ENCODE assay signal across 1 cellular context in the genomic region with DNA sequence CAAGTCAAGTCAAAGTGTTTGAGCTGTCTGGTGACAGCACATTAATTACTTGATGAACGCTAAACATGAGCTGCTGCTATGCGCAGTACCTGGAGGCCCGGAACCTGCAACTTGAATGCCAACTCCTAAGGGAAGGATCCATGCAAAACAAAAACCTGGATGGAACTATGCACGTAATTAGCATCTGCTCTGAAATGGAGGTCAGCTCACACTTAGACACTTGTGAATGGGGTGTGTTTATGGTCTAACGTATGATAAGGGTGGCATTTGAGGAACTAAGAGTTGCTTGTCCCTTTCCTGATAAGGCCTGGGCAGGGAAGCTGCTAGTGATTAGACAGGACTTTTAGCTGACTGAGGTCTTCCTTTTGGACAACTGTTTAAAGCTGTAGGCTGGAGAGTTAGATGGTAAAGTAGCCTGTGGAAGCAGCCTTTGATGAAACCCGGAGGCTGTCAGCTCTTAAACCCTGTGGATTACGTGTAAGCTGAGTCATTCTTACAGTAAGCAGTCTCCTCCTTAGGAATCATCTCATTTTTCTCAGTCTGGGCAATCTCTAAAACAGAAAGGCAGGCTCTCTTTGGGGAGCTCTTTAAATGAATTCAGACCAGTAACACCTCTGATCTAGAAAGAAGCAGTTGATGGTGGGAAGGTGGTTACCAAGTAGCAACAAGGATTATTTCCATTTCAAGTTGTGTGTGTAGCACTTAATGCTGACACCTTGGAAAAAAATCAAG.
TF ChIP-seq lines count a peak whose summit lies in the region.

No MANE protein-coding gene starts in this region.

TF ChIP-seq in K562, 482 proteins besides CTCF, POLR2A, EP300 and RAD21 (continued from another document and continues in another):
- TF ChIP-seq, protein P1, sequence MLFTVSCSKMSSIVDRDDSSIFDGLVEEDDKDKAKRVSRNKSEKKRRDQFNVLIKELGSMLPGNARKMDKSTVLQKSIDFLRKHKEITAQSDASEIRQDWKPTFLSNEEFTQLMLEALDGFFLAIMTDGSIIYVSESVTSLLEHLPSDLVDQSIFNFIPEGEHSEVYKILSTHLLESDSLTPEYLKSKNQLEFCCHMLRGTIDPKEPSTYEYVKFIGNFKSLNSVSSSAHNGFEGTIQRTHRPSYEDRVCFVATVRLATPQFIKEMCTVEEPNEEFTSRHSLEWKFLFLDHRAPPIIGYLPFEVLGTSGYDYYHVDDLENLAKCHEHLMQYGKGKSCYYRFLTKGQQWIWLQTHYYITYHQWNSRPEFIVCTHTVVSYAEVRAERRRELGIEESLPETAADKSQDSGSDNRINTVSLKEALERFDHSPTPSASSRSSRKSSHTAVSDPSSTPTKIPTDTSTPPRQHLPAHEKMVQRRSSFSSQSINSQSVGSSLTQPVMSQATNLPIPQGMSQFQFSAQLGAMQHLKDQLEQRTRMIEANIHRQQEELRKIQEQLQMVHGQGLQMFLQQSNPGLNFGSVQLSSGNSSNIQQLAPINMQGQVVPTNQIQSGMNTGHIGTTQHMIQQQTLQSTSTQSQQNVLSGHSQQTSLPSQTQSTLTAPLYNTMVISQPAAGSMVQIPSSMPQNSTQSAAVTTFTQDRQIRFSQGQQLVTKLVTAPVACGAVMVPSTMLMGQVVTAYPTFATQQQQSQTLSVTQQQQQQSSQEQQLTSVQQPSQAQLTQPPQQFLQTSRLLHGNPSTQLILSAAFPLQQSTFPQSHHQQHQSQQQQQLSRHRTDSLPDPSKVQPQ (CRISPR knock-in tag; IDR thresholded peaks at IDR 0.05; ENCODE audit: borderline replicate concordance) = no peak
- TF ChIP-seq SAFB2 (IDR thresholded peaks at IDR 0.05; ENCODE audit: borderline replicate concordance, low read depth, low read length, severe bottlenecking) (no peak), TRIM28 (IDR thresholded peaks at IDR 0.05) (no peak; the same call in 1 of the 2 replicates), IRF9 (tag; IDR thresholded peaks at IDR 0.05) (no peak), NCOR1 (IDR thresholded peaks at IDR 0.05) (peak; percentile 99), ATF6 (CRISPR knock-in tag; IDR thresholded peaks at IDR 0.05) (no peak), TBL1XR1 (IDR thresholded peaks at IDR 0.05; ENCODE audit: low read length in 2 of 2) (peak; percentile 85 to 99; a peak in 3 of 4 replicates), ZZZ3 (IDR thresholded peaks at IDR 0.05) (no peak), NFATC3 (IDR thresholded peaks at IDR 0.05) (peak; percentile 35; the same call in 1 of the 2 replicates), SOX6 (IDR thresholded peaks at IDR 0.05) (peak; percentile 97), ZNF140 (CRISPR knock-in tag; IDR thresholded peaks at IDR 0.05) (no peak), SRSF9 (IDR thresholded peaks at IDR 0.05; ENCODE audit: borderline replicate concordance, low read depth, low read length) (no peak), RB1 (IDR thresholded peaks at IDR 0.05; ENCODE audit: low read depth) (no peak; the same call in 1 of the 2 replicates), ZNF311 (CRISPR knock-in tag; IDR thresholded peaks at IDR 0.05) (peak; percentile 78; the same call in 1 of the 2 replicates), KHSRP (IDR thresholded peaks at IDR 0.05) (peak; percentile 70; the same call in 1 of the 2 replicates)
- TF ChIP-seq, protein P2, sequence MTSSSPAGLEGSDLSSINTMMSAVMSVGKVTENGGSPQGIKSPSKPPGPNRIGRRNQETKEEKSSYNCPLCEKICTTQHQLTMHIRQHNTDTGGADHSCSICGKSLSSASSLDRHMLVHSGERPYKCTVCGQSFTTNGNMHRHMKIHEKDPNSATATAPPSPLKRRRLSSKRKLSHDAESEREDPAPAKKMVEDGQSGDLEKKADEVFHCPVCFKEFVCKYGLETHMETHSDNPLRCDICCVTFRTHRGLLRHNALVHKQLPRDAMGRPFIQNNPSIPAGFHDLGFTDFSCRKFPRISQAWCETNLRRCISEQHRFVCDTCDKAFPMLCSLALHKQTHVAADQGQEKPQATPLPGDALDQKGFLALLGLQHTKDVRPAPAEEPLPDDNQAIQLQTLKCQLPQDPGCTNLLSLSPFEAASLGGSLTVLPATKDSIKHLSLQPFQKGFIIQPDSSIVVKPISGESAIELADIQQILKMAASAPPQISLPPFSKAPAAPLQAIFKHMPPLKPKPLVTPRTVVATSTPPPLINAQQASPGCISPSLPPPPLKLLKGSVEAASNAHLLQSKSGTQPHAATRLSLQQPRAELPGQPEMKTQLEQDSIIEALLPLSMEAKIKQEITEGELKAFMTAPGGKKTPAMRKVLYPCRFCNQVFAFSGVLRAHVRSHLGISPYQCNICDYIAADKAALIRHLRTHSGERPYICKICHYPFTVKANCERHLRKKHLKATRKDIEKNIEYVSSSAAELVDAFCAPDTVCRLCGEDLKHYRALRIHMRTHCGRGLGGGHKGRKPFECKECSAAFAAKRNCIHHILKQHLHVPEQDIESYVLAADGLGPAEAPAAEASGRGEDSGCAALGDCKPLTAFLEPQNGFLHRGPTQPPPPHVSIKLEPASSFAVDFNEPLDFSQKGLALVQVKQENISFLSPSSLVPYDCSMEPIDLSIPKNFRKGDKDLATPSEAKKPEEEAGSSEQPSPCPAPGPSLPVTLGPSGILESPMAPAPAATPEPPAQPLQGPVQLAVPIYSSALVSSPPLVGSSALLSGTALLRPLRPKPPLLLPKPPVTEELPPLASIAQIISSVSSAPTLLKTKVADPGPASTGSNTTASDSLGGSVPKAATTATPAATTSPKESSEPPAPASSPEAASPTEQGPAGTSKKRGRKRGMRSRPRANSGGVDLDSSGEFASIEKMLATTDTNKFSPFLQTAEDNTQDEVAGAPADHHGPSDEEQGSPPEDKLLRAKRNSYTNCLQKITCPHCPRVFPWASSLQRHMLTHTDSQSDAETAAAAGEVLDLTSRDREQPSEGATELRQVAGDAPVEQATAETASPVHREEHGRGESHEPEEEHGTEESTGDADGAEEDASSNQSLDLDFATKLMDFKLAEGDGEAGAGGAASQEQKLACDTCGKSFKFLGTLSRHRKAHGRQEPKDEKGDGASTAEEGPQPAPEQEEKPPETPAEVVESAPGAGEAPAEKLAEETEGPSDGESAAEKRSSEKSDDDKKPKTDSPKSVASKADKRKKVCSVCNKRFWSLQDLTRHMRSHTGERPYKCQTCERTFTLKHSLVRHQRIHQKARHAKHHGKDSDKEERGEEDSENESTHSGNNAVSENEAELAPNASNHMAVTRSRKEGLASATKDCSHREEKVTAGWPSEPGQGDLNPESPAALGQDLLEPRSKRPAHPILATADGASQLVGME (CRISPR knock-in tag; IDR thresholded peaks at IDR 0.05) = no peak
- TF ChIP-seq, protein P3, sequence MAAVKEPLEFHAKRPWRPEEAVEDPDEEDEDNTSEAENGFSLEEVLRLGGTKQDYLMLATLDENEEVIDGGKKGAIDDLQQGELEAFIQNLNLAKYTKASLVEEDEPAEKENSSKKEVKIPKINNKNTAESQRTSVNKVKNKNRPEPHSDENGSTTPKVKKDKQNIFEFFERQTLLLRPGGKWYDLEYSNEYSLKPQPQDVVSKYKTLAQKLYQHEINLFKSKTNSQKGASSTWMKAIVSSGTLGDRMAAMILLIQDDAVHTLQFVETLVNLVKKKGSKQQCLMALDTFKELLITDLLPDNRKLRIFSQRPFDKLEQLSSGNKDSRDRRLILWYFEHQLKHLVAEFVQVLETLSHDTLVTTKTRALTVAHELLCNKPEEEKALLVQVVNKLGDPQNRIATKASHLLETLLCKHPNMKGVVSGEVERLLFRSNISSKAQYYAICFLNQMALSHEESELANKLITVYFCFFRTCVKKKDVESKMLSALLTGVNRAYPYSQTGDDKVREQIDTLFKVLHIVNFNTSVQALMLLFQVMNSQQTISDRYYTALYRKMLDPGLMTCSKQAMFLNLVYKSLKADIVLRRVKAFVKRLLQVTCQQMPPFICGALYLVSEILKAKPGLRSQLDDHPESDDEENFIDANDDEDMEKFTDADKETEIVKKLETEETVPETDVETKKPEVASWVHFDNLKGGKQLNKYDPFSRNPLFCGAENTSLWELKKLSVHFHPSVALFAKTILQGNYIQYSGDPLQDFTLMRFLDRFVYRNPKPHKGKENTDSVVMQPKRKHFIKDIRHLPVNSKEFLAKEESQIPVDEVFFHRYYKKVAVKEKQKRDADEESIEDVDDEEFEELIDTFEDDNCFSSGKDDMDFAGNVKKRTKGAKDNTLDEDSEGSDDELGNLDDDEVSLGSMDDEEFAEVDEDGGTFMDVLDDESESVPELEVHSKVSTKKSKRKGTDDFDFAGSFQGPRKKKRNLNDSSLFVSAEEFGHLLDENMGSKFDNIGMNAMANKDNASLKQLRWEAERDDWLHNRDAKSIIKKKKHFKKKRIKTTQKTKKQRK (IDR thresholded peaks at IDR 0.05; ENCODE audit: borderline replicate concordance, low read depth, low read length) = no peak
- TF ChIP-seq, protein P4, sequence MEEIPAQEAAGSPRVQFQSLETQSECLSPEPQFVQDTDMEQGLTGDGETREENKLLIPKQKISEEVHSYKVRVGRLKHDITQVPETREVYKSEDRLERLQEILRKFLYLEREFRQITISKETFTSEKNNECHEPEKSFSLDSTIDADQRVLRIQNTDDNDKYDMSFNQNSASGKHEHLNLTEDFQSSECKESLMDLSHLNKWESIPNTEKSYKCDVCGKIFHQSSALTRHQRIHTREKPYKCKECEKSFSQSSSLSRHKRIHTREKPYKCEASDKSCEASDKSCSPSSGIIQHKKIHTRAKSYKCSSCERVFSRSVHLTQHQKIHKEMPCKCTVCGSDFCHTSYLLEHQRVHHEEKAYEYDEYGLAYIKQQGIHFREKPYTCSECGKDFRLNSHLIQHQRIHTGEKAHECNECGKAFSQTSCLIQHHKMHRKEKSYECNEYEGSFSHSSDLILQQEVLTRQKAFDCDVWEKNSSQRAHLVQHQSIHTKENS (CRISPR knock-in tag; IDR thresholded peaks at IDR 0.05) = no peak
- TF ChIP-seq, protein P5, sequence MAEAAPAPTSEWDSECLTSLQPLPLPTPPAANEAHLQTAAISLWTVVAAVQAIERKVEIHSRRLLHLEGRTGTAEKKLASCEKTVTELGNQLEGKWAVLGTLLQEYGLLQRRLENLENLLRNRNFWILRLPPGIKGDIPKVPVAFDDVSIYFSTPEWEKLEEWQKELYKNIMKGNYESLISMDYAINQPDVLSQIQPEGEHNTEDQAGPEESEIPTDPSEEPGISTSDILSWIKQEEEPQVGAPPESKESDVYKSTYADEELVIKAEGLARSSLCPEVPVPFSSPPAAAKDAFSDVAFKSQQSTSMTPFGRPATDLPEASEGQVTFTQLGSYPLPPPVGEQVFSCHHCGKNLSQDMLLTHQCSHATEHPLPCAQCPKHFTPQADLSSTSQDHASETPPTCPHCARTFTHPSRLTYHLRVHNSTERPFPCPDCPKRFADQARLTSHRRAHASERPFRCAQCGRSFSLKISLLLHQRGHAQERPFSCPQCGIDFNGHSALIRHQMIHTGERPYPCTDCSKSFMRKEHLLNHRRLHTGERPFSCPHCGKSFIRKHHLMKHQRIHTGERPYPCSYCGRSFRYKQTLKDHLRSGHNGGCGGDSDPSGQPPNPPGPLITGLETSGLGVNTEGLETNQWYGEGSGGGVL (CRISPR knock-in tag; IDR thresholded peaks at IDR 0.05) = no peak
